29 cellular contexts compared by ENCODE assay signal in the genomic region with DNA sequence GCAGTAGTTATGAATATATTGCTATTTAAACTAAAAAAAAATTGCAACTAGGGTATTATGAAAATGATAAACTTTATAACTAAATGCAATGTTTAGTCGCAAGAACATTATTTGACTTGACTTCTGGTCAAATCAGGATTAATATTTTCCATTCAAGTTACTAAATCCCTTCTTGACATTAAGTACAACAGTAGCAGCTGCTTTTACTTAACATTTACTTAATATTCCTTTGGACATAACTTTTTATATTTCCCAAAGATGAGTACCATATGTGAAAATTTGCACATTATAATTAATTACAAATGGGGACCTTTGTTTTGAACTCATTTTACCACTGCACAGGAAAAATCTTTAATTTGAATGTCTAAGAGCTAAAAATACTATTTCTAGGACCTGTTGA.
"Had no signal": no experiment of that assay in that cellular context is flagged by ENCODE, and none has a peak within 500 bp of the region (broad histone marks: within the 10 kb centered on the region; RNA-seq: fewer than 3 reads in every experiment).

No MANE protein-coding gene starts in this region.

- H3K27ac Mint-ChIP-seq: nephron; stimulated activated effector memory CD8-positive, alpha-beta T cell treated with anti-CD3 and anti-CD28 coated beads, Interleukin-12 subunit alpha, Interleukin-12 subunit beta, amount 100 ng/mL, for 72 hours; stimulated activated naive CD8-positive, alpha-beta T cell treated with anti-CD3 and anti-CD28 coated beads, Interleukin-15, Interleukin-2, amounts not matched to agents 100 ng/mL and 50 ng/mL, for 24 hours had no signal

- H3K9me3 Mint-ChIP-seq: naive thymus-derived CD8-positive, alpha-beta T cell; neural crest cell; stimulated activated effector memory CD8-positive, alpha-beta T cell treated with anti-CD3 and anti-CD28 coated beads, Interleukin-12 subunit alpha, Interleukin-12 subunit beta, amount 100 ng/mL, for 72 hours; stimulated activated naive CD8-positive, alpha-beta T cell treated with anti-CD3 and anti-CD28 coated beads, Interleukin-15, Interleukin-2, amounts not matched to agents 100 ng/mL and 50 ng/mL, for 24 hours had no signal

- H3K4me3 ChIP-seq: left lung, lower lobe of right lung, pancreas, prostate gland, skin epidermis, spleen, suprapubic skin, thoracic aorta, tibial artery, upper lobe of right lung had no signal

- H3K27ac ChIP-seq: left lung, lower lobe of right lung, pancreas, prostate gland, skin epidermis, spleen, suprapubic skin, thoracic aorta, tibial artery, upper lobe of right lung had no signal

- H3K4me1 ChIP-seq: left lung, lower lobe of right lung, pancreas, prostate gland, spleen, suprapubic skin, tibial artery, upper lobe of right lung had no signal

- FAIRE-seq: keratinocyte, pancreas, urothelium cell line had no signal

- H3K27me3 ChIP-seq: left lung, pancreas, spleen, suprapubic skin, tibial artery, upper lobe of right lung had no signal

- H3K27me3 Mint-ChIP-seq: naive thymus-derived CD8-positive, alpha-beta T cell; stimulated activated naive CD8-positive, alpha-beta T cell treated with anti-CD3 and anti-CD28 coated beads, Interleukin-15, Interleukin-2, amounts not matched to agents 100 ng/mL and 50 ng/mL, for 24 hours had no signal

- ATAC-seq: left cardiac atrium; left lung; lower lobe of right lung; naive thymus-derived CD8-positive, alpha-beta T cell; pancreas; right cardiac atrium; sciatic nerve; stimulated activated effector memory CD8-positive, alpha-beta T cell treated with anti-CD3 and anti-CD28 coated beads, Interleukin-12 subunit alpha, Interleukin-12 subunit beta, amount 100 ng/mL, for 72 hours; upper lobe of right lung had no signal

- H3K4me1 Mint-ChIP-seq: naive thymus-derived CD8-positive, alpha-beta T cell; nephron; neural crest cell; stimulated activated effector memory CD8-positive, alpha-beta T cell treated with anti-CD3 and anti-CD28 coated beads, Interleukin-12 subunit alpha, Interleukin-12 subunit beta, amount 100 ng/mL, for 72 hours had no signal

- H3K4me3 Mint-ChIP-seq: naive thymus-derived CD8-positive, alpha-beta T cell; nephron; neural crest cell; stimulated activated effector memory CD8-positive, alpha-beta T cell treated with anti-CD3 and anti-CD28 coated beads, Interleukin-12 subunit alpha, Interleukin-12 subunit beta, amount 100 ng/mL, for 72 hours; stimulated activated naive CD8-positive, alpha-beta T cell treated with anti-CD3 and anti-CD28 coated beads, Interleukin-15, Interleukin-2, amounts not matched to agents 100 ng/mL and 50 ng/mL, for 24 hours had no signal

- H3K9me3 ChIP-seq: left lung, lower lobe of right lung, pancreas, prostate gland, suprapubic skin, thoracic aorta, tibial artery, upper lobe of right lung had no signal

- H3K36me3 ChIP-seq: pancreas, prostate gland, suprapubic skin had no signal

- DNase-seq: kidney glomerular epithelial cell; left cardiac atrium; left lung; lower lobe of right lung; mammary epithelial cell; mesenchymal stem cell; naive thymus-derived CD8-positive, alpha-beta T cell; nucleus accumbens; pancreas; posterior cingulate gyrus; retina; right cardiac atrium; spleen; stimulated activated CD4-positive, alpha-beta T cell treated with anti-CD3 and anti-CD28 coated beads, Interleukin-4, amount 100 ng/mL, for 24 hours; stimulated activated naive CD4-positive, alpha-beta T cell; tibial artery; trophoblast cell; upper lobe of right lung had no signal
